ENCODE assay signal across 1 cellular context in the genomic region with DNA sequence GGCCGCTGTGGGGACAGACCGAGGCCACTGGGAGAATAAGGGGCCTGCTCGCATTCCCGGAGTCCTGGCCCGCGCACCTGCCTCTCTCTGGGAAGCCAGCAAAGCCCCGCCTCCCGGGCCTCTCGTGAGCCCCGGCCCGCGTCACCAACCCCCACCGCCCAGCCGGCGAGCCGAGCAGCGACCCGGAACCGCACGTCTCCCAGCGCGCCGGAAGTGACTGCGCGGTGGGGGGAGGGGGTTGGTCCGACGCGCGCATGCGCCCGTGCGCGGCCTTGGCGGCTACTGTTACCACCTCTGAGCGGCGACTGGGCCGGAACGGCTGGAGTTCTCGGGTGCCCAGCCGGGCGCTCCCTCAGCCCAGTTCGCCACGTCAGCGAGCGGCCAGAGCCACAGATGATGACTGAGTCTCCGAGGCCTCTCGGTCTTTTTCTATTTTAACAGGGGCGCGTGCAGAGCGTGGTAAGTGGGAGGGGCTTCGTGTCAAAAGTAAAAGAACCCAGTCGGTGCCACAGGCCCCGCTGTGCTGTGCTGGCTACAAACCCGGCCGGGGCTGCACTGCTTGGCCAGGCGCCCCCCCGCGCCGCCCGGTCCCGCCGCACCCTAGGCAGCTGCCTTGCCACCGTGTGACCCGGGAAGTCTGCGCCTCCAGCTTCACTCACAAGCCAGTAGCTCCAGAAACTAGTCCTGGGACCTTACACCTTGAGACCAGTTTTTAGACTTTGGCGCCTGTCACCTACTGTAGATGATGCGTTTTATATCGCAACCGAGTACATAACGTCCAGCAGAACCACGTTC.
A peak's percentile ranks its signal among the peaks of the same experiment; 100 is the strongest.
TF ChIP-seq lines count a peak whose summit lies in the region.

A gene with protein sequence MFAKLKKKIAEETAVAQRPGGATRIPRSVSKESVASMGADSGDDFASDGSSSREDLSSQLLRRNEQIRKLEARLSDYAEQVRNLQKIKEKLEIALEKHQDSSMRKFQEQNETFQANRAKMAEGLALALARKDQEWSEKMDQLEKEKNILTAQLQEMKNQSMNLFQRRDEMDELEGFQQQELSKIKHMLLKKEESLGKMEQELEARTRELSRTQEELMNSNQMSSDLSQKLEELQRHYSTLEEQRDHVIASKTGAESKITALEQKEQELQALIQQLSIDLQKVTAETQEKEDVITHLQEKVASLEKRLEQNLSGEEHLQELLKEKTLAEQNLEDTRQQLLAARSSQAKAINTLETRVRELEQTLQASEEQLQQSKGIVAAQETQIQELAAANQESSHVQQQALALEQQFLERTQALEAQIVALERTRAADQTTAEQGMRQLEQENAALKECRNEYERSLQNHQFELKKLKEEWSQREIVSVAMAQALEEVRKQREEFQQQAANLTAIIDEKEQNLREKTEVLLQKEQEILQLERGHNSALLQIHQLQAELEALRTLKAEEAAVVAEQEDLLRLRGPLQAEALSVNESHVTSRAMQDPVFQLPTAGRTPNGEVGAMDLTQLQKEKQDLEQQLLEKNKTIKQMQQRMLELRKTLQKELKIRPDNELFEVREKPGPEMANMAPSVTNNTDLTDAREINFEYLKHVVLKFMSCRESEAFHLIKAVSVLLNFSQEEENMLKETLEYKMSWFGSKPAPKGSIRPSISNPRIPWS (minus strand): TSS at position 190 of the 795 bp plus-strand sequence. CDS start 2,372 bp downstream, outside the sequence.

TF ChIP-seq in HepG2, 621 proteins besides CTCF, POLR2A, EP300 and RAD21 (continued from another document):
- TF ChIP-seq, protein P1, sequence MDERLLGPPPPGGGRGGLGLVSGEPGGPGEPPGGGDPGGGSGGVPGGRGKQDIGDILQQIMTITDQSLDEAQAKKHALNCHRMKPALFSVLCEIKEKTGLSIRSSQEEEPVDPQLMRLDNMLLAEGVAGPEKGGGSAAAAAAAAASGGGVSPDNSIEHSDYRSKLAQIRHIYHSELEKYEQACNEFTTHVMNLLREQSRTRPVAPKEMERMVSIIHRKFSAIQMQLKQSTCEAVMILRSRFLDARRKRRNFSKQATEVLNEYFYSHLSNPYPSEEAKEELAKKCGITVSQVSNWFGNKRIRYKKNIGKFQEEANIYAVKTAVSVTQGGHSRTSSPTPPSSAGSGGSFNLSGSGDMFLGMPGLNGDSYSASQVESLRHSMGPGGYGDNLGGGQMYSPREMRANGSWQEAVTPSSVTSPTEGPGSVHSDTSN (CRISPR knock-in tag; IDR thresholded peaks at IDR 0.05) = peak; percentile 44; the same call in 1 of the 2 replicates
- peak; percentile 90; the same call in 1 of the 2 replicates for TF ChIP-seq ZNF547 (CRISPR knock-in tag; IDR thresholded peaks at IDR 0.05)
- TF ChIP-seq ZNF143 (CRISPR knock-in tag; IDR thresholded peaks at IDR 0.05) = no peak
- peak; percentile 81 for TF ChIP-seq TBX2 (CRISPR knock-in tag; IDR thresholded peaks at IDR 0.05; ENCODE audit: borderline replicate concordance)
- TF ChIP-seq, protein P2, sequence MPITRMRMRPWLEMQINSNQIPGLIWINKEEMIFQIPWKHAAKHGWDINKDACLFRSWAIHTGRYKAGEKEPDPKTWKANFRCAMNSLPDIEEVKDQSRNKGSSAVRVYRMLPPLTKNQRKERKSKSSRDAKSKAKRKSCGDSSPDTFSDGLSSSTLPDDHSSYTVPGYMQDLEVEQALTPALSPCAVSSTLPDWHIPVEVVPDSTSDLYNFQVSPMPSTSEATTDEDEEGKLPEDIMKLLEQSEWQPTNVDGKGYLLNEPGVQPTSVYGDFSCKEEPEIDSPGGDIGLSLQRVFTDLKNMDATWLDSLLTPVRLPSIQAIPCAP (CRISPR knock-in tag; IDR thresholded peaks at IDR 0.05; ENCODE audit: low read depth) = no peak
- TF ChIP-seq, protein P3, sequence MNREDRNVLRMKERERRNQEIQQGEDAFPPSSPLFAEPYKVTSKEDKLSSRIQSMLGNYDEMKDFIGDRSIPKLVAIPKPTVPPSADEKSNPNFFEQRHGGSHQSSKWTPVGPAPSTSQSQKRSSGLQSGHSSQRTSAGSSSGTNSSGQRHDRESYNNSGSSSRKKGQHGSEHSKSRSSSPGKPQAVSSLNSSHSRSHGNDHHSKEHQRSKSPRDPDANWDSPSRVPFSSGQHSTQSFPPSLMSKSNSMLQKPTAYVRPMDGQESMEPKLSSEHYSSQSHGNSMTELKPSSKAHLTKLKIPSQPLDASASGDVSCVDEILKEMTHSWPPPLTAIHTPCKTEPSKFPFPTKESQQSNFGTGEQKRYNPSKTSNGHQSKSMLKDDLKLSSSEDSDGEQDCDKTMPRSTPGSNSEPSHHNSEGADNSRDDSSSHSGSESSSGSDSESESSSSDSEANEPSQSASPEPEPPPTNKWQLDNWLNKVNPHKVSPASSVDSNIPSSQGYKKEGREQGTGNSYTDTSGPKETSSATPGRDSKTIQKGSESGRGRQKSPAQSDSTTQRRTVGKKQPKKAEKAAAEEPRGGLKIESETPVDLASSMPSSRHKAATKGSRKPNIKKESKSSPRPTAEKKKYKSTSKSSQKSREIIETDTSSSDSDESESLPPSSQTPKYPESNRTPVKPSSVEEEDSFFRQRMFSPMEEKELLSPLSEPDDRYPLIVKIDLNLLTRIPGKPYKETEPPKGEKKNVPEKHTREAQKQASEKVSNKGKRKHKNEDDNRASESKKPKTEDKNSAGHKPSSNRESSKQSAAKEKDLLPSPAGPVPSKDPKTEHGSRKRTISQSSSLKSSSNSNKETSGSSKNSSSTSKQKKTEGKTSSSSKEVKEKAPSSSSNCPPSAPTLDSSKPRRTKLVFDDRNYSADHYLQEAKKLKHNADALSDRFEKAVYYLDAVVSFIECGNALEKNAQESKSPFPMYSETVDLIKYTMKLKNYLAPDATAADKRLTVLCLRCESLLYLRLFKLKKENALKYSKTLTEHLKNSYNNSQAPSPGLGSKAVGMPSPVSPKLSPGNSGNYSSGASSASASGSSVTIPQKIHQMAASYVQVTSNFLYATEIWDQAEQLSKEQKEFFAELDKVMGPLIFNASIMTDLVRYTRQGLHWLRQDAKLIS (CRISPR knock-in tag; IDR thresholded peaks at IDR 0.05) = 0 out of 2 replicates have a peak, but pooled peaks have one; percentile 42
- TF ChIP-seq CENPX (CRISPR knock-in tag; IDR thresholded peaks at IDR 0.05) = no peak
- TF ChIP-seq, protein P4, sequence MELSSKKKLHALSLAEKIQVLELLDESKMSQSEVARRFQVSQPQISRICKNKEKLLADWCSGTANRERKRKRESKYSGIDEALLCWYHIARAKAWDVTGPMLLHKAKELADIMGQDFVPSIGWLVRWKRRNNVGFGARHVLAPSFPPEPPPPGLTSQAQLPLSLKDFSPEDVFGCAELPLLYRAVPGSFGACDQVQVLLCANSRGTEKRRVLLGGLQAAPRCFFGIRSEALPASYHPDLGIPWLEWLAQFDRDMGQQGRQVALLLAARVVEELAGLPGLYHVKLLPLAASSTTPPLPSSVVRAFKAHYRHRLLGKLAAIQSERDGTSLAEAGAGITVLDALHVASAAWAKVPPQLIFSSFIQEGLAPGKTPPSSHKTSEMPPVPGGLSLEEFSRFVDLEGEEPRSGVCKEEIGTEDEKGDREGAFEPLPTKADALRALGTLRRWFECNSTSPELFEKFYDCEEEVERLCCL (CRISPR knock-in tag; IDR thresholded peaks at IDR 0.05; ENCODE audit: borderline replicate concordance) = no peak
- TF ChIP-seq ZNF160 (CRISPR knock-in tag; IDR thresholded peaks at IDR 0.05) = 0 out of 2 replicates have a peak, but pooled peaks have one; percentile 83
- no peak for TF ChIP-seq GTF3A (CRISPR knock-in tag; conservative IDR thresholded peaks at IDR 0.05)
- TF ChIP-seq, protein P5, sequence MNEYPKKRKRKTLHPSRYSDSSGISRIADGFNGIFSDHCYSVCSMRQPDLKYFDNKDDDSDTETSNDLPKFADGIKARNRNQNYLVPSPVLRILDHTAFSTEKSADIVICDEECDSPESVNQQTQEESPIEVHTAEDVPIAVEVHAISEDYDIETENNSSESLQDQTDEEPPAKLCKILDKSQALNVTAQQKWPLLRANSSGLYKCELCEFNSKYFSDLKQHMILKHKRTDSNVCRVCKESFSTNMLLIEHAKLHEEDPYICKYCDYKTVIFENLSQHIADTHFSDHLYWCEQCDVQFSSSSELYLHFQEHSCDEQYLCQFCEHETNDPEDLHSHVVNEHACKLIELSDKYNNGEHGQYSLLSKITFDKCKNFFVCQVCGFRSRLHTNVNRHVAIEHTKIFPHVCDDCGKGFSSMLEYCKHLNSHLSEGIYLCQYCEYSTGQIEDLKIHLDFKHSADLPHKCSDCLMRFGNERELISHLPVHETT (CRISPR knock-in tag; conservative IDR thresholded peaks at IDR 0.05) = peak; percentile 95
- TF ChIP-seq KLF6 (CRISPR knock-in tag; IDR thresholded peaks at IDR 0.05) = peak; percentile 57; the same call in 1 of the 2 replicates
- no peak for TF ChIP-seq NCOR1 (IDR thresholded peaks at IDR 0.05; ENCODE audit: borderline replicate concordance, low read length)
- peak; percentile 84; the same call in 1 of the 3 replicates for TF ChIP-seq MXI1 (IDR thresholded peaks at IDR 0.05; ENCODE audit: borderline replicate concordance, low read depth, low read length)
- TF ChIP-seq BRCA1 (CRISPR knock-in tag; IDR thresholded peaks at IDR 0.05) = peak; percentile 78; the same call in 1 of the 2 replicates
- no peak for TF ChIP-seq ZNF496 (CRISPR knock-in tag; IDR thresholded peaks at IDR 0.05; ENCODE audit: insufficient replicate concordance)
- no peak; the same call in 1 of the 2 replicates for TF ChIP-seq ZSCAN22 (CRISPR knock-in tag; IDR thresholded peaks at IDR 0.05)
- TF ChIP-seq RAD51 (IDR thresholded peaks at IDR 0.05; ENCODE audit: borderline replicate concordance) = no peak
- TF ChIP-seq, protein P6, sequence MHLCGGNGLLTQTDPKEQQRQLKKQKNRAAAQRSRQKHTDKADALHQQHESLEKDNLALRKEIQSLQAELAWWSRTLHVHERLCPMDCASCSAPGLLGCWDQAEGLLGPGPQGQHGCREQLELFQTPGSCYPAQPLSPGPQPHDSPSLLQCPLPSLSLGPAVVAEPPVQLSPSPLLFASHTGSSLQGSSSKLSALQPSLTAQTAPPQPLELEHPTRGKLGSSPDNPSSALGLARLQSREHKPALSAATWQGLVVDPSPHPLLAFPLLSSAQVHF (CRISPR knock-in tag; IDR thresholded peaks at IDR 0.05) = 0 out of 2 replicates have a peak, but pooled peaks have one; percentile 16
- TF ChIP-seq ADNP (CRISPR knock-in tag; IDR thresholded peaks at IDR 0.05) = no peak
- TF ChIP-seq, protein P7, sequence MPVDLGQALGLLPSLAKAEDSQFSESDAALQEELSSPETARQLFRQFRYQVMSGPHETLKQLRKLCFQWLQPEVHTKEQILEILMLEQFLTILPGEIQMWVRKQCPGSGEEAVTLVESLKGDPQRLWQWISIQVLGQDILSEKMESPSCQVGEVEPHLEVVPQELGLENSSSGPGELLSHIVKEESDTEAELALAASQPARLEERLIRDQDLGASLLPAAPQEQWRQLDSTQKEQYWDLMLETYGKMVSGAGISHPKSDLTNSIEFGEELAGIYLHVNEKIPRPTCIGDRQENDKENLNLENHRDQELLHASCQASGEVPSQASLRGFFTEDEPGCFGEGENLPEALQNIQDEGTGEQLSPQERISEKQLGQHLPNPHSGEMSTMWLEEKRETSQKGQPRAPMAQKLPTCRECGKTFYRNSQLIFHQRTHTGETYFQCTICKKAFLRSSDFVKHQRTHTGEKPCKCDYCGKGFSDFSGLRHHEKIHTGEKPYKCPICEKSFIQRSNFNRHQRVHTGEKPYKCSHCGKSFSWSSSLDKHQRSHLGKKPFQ (CRISPR knock-in tag; IDR thresholded peaks at IDR 0.05; ENCODE audit: insufficient replicate concordance) = peak; percentile 38
- 0 out of 2 replicates have a peak, but pooled peaks have one; percentile 27 for TF ChIP-seq ZNF224 (CRISPR knock-in tag; IDR thresholded peaks at IDR 0.05)
- TF ChIP-seq ZNF562 (CRISPR knock-in tag; IDR thresholded peaks at IDR 0.05; ENCODE audit: borderline replicate concordance) = no peak
- no peak for TF ChIP-seq JDP2 (CRISPR knock-in tag; IDR thresholded peaks at IDR 0.05; ENCODE audit: borderline replicate concordance)
- peak; percentile 85 for TF ChIP-seq ZNF274 (CRISPR knock-in tag; IDR thresholded peaks at IDR 0.05)
